Comparison of ENCODE assay signal across 19 cellular contexts in the genomic region with DNA sequence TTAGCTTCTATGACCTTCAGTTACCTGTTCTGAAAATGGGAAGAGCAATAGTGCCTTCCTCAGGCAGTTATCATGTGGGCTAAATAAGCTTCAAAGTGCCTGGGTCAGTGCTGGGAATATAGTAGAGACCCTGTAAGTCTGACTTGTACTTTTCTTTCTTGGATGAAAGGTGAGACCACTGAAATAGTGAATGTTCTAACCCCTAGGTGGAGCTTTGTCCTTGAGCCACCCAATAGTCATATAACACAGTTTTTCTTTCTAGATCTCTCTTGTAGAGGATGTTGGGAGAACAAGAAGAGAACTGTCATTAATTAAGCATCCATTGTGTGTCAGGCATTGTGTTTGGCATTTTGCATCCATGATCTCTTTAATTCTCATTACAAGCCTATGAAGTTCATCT. TPM values are rescaled to one million over a fixed set of nuclear protein-coding genes. Genes with fewer than 3 reads are reported as not detected.
A peak's percentile ranks its signal among the peaks of the same experiment; 100 is the strongest.
DNase-seq lines count a peak whose midpoint lies in the region; ATAC-seq and TF ChIP-seq lines count a peak whose summit lies in the region.
"Had no signal": no experiment of that assay in that cellular context is flagged by ENCODE, and none has a peak within 500 bp of the region (broad histone marks: within the 10 kb centered on the region; RNA-seq: fewer than 3 reads in every experiment).

No MANE protein-coding gene starts in this region.

- H4K20me1 ChIP-seq in DOHH2 (ENCODE audit: control insufficient read depth, insufficient read depth, low read depth, low read length) (no peaks in the 10 kb centered on the region), HCT116 (ENCODE audit: insufficient read depth) (no peaks in the 10 kb centered on the region)

- POLR2A ChIA-PET in HCT116 (lab: Charles Lee), result no interaction called here
- POLR2A ChIA-PET in Panc1 (lab: Charles Lee), result no interaction called here

- H3K36me3 ChIP-seq in DOHH2 (ENCODE audit: control insufficient read depth, low read length), result no peaks in the 10 kb centered on the region
- no peaks in the 10 kb centered on the region for H3K36me3 ChIP-seq in HCT116 (ENCODE audit: control insufficient read depth in 1 of 2, insufficient read depth in 2 of 2, low read length in 2 of 2)
- no peaks in the 10 kb centered on the region for H3K36me3 ChIP-seq in Panc1 (ENCODE audit: control insufficient read depth, insufficient read depth, low read length)
- H3K36me3 ChIP-seq in kidney epithelial cell (ENCODE audit: control insufficient read depth, insufficient read depth, low read length), result no peaks in the 10 kb centered on the region
- no peaks in the 10 kb centered on the region for H3K36me3 ChIP-seq in stomach
- H3K36me3 ChIP-seq: Peyer's patch had no signal

- RAD21 ChIA-PET in HCT116 (lab: Charles Lee; ENCODE audit: low non-redundant PET in 1 of 2, low total read pairs in 2 of 2, uncharacterized antibody in 2 of 2, unreplicated experiment in 2 of 2), result no interaction called here

- H3F3A ChIP-seq in DOHH2 (ENCODE audit: control insufficient read depth, insufficient read depth), result no peaks in the 10 kb centered on the region

- H3K27me3 ChIP-seq in DOHH2 (ENCODE audit: control insufficient read depth, low read length), result no peaks in the 10 kb centered on the region
- peaks cover 41% of the 10 kb centered on the region for H3K27me3 ChIP-seq in HCT116 (ENCODE audit: insufficient read depth, low read length)
- H3K27me3 ChIP-seq in Panc1 (ENCODE audit: control insufficient read depth, insufficient read depth, low read length), result no peaks in the 10 kb centered on the region
- no peaks in the 10 kb centered on the region for H3K27me3 ChIP-seq in kidney epithelial cell (ENCODE audit: control insufficient read depth, insufficient read depth, low read length)
- H3K27me3 ChIP-seq in stomach, result no peaks in the 10 kb centered on the region
- H3K27me3 ChIP-seq: Peyer's patch had no signal

- no peaks in the 10 kb centered on the region for H3K9me3 ChIP-seq in DOHH2 (ENCODE audit: control insufficient read depth, insufficient read depth, low read length)
- H3K9me3 ChIP-seq in HCT116 (ENCODE audit: control insufficient read depth in 1 of 2, insufficient read depth in 1 of 2, low read depth in 1 of 2, low read length in 2 of 2), result no peaks in the 10 kb centered on the region
- H3K9me3 ChIP-seq in Panc1 (ENCODE audit: control insufficient read depth, insufficient read depth, low read depth, low read length), result no peaks in the 10 kb centered on the region
- H3K9me3 ChIP-seq in stomach, result no peaks in the 10 kb centered on the region
- H3K9me3 ChIP-seq: Peyer's patch had no signal

- intact Hi-C loops in HCT116 (cut with micrococcal nuclease) (loop anchor here (10.0 kb wide), 3 partner anchors 582 to 1032 kb away; no protein-coding TSS in a partner anchor), Panc1 (cut with micrococcal nuclease; ENCODE audit: unreplicated experiment) (no loop called here), stomach (cut with DNase I; ENCODE audit: low total_unique reads) (loop anchor here (10.0 kb wide), 1 partner anchor 652 kb away; no protein-coding TSS in a partner anchor)

- H2AFZ ChIP-seq in HCT116 (ENCODE audit: low read depth, low read length, poor library complexity, severe bottlenecking), result no peak overlapping the region

- H3K4me3 ChIP-seq in DOHH2 (ENCODE audit: low read length) (no peak overlapping the region), HCT116 (replicated peaks in 1 of 2; ENCODE audit: low read depth in 1 of 2, low read length in 2 of 2) (no peak overlapping the region), Panc1 (ENCODE audit: low read depth in 2 of 2, low read length in 2 of 2) (no peak overlapping the region), kidney epithelial cell (ENCODE audit: low read depth, low read length) (no peak overlapping the region), stomach (no peak overlapping the region)
- H3K4me3 ChIP-seq: Peyer's patch had no signal

- no peak for TF ChIP-seq POLR2A in HCT116 (IDR thresholded peaks at IDR 0.05; ENCODE audit: borderline replicate concordance, extremely low read depth, insufficient read depth, insufficient read length)
- TF ChIP-seq POLR2A in stomach (IDR thresholded peaks at IDR 0.05), result no peak

- ATAC-seq in HCT116 (no peak), Panc1 (no peak), HG03565 (IDR thresholded peaks at IDR 0.05; ENCODE audit: unreplicated experiment) (no peak), GM19395 (IDR thresholded peaks at IDR 0.05; ENCODE audit: unreplicated experiment) (no peak), GM21717 (IDR thresholded peaks at IDR 0.05; ENCODE audit: unreplicated experiment) (no peak)

- CTCF ChIA-PET in HCT116 (lab: Charles Lee), result interaction anchor here (0.9 to 3.0 kb wide), 3 partner anchors 49 to 656 kb away, joined by 3 to 9 read pairs (median 4); no protein-coding TSS in a partner anchor
- CTCF ChIA-PET in Panc1 (lab: Charles Lee), result no interaction called here

- H3K9me2 ChIP-seq in DOHH2 (replicated peaks; ENCODE audit: control insufficient read depth, low read length) (no peaks in the 10 kb centered on the region), HCT116 (ENCODE audit: insufficient read depth) (no peaks in the 10 kb centered on the region)

- in situ Hi-C loops in Panc1 (cut with HindIII; ENCODE audit: low pct_unique_long_range_greater_than_20kb, low sequenced_read_pairs), result no loop called here

- H3K27ac ChIP-seq in DOHH2 (ENCODE audit: low read depth, low read length), result no peak overlapping the region
- no peak overlapping the region for H3K27ac ChIP-seq in HCT116 (ENCODE audit: low read depth, low read length)
- peak overlapping the region; percentile 18; the same call in 1 of the 2 replicates for H3K27ac ChIP-seq in Panc1 (ENCODE audit: low read length)
- no peak overlapping the region for H3K27ac ChIP-seq in stomach
- H3K27ac ChIP-seq: Peyer's patch had no signal

- H3K4me1 ChIP-seq in DOHH2 (ENCODE audit: control insufficient read depth, low read length) (peaks cover 8% of the 10 kb centered on the region), HCT116 (ENCODE audit: control insufficient read depth in 1 of 2, insufficient read depth in 2 of 2, low read length in 2 of 2) (peaks cover 6 to 16% of the 10 kb centered on the region in 2 experiments), Panc1 (ENCODE audit: control insufficient read depth, insufficient read depth, low read length) (0 out of 2 replicates have a peak, but pooled peaks cover 9% of the 10 kb centered on the region), stomach (peaks cover 0 to 10% (median 5%) of the 10 kb centered on the region in 4 donors)
- H3K4me1 ChIP-seq: Peyer's patch had no signal

- no peak overlapping the region for H3K9ac ChIP-seq in HCT116 (ENCODE audit: low read length)

- no peaks in the 10 kb centered on the region for H3K79me2 ChIP-seq in DOHH2 (ENCODE audit: control insufficient read depth, low read length)
- no peaks in the 10 kb centered on the region for H3K79me2 ChIP-seq in HCT116 (ENCODE audit: insufficient read depth, low read length)

- 0 out of 2 replicates have a peak, but pooled peaks have one; percentile 11 for TF ChIP-seq RAD21 in HCT116 (IDR thresholded peaks at IDR 0.05; ENCODE audit: low read depth)

- TF ChIP-seq CTCF in DOHH2 (IDR thresholded peaks at IDR 0.05; ENCODE audit: low read depth, low read length, poor library complexity, severe bottlenecking) (peak; percentile 42), HCT116 (IDR thresholded peaks at IDR 0.05 in 2 of 3, conservative IDR thresholded peaks at IDR 0.05 in 1 of 3; ENCODE audit: borderline replicate concordance in 1 of 3, insufficient read depth in 1 of 3, low read depth in 2 of 3, low read length in 2 of 3) (0 out of 6 replicates have a peak, but pooled peaks of 1 of the 3 experiments have one; percentile 2), Panc1 (IDR thresholded peaks at IDR 0.05) (no peak), kidney epithelial cell (IDR thresholded peaks at IDR 0.05; ENCODE audit: insufficient read depth, low read length, poor library complexity, severe bottlenecking) (peak; percentile 2), stomach (IDR thresholded peaks at IDR 0.05) (no peak)

- DNase-seq in HCT116 (ENCODE audit: low read depth, low spot score) (no peak), Panc1 (ENCODE audit: low read depth, low spot score) (no peak), kidney epithelial cell (ENCODE audit: low read depth) (no peak), stomach (no peak)
- DNase-seq: CD4-positive, CD25-positive, alpha-beta regulatory T cell; DMS79; GF-D8; H9; NCI-H1105; NCI-H1694 treated with DMSO at 0.1 percent for 48 hours; Peyer's patch; SHP77 treated with DMSO at 0.1 percent for 48 hours had no signal

- TF ChIP-seq EP300 in stomach (IDR thresholded peaks at IDR 0.05), result no peak

- BruUV-seq in HCT116 (replicated peaks; lab: Mats Ljungman, UMichigan), result no TSS peak
- no TSS peak for BruUV-seq in Panc1 (replicated peaks; lab: Mats Ljungman, UMichigan)

- H3K4me2 ChIP-seq in DOHH2 (ENCODE audit: low read length), result no peak overlapping the region
- no peak overlapping the region for H3K4me2 ChIP-seq in HCT116 (ENCODE audit: low read length)

TF ChIP-seq in HCT116, 20 proteins besides CTCF, POLR2A, EP300 and RAD21 (continues in another document):
- TF ChIP-seq SIN3A (IDR thresholded peaks at IDR 0.05; ENCODE audit: low read depth) (no peak), FOSL1 (IDR thresholded peaks at IDR 0.05; ENCODE audit: low read depth) (no peak), ZFX (IDR thresholded peaks at IDR 0.05) (no peak), ZNF274 (IDR thresholded peaks at IDR 0.05; ENCODE audit: low read depth, low read length) (no peak), EZH2phosphoT487 (IDR thresholded peaks at IDR 0.05; ENCODE audit: borderline replicate concordance) (no peak), SP1 (IDR thresholded peaks at IDR 0.05; ENCODE audit: low read depth) (no peak), CEBPB (IDR thresholded peaks at IDR 0.05; ENCODE audit: low read depth) (no peak), EZH2 (IDR thresholded peaks at IDR 0.05) (no peak), TCF7L2 (IDR thresholded peaks at IDR 0.05; ENCODE audit: borderline replicate concordance, extremely low read depth, insufficient read depth, insufficient read length) (no peak), JUND (IDR thresholded peaks at IDR 0.05) (no peak)

RNA-seq across cellular contexts. Expression of a gene that starts 13.0 kb away (rescaled TPM):
- not detected for total RNA-seq in HCT116 (2021; ENCODE audit: unreplicated experiment)
- polyA plus RNA-seq in HCT116 (2012), result not detected in 2 replicates
- 0.67 TPM for total RNA-seq in Panc1 (2021; ENCODE audit: unreplicated experiment)
- 0.46 TPM for polyA plus RNA-seq in Panc1 (2012; ENCODE audit: insufficient read length)
- total RNA-seq in kidney epithelial cell, result 0.96 TPM in 1 of 2 replicates, not detected in the other
- not detected for total RNA-seq in stomach
- 1 to 10 TPM in 2 of 3 donors, under 1 TPM in 1; 0.68 to 2.7 (median 1.4) TPM for polyA plus RNA-seq in stomach
- total RNA-seq: A673, H9, HT1080, M059J, Peyer's patch had no signal

Comparison
In these comparisons a context has a peak if more than half of its experiments do, and no peak if none do; other contexts are left out.
1. CTCF ChIP-seq: peak in DOHH2 (single experiment) and kidney epithelial cell (single experiment); none in Panc1 (single experiment) and stomach (0 of 7).